In the genomic region with DNA sequence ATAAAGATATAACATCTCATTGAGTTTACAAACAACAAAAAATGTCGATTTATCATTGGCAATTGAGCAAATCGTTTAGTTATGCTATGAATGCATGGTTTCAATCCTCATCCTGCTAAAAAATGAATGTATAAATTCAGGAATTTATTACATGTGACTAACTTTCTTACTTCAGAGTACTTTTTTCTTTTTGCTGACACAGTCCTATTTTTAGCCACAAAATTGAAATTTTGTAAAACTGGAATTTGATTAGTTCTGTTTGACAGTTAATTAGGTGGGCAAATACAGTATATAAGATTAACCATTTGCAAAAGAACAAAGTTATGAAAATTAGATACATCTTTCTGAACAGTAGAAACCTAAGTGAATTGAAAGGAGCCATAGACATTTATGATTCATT, we compare ENCODE assay signal across 27 cellular contexts.
"Had no signal": no experiment of that assay in that cellular context is flagged by ENCODE, and none has a peak within 500 bp of the region (broad histone marks: within the 10 kb centered on the region; RNA-seq: fewer than 3 reads in every experiment).

No MANE protein-coding gene starts in this region.

- H3K27ac ChIP-seq: colonic mucosa, coronary artery, dorsolateral prefrontal cortex, epithelial cell of prostate, esophagus muscularis mucosa, esophagus squamous epithelium, foreskin keratinocyte, gastrocnemius medialis, gastroesophageal sphincter, heart left ventricle, heart right ventricle had no signal

- H3K4me1 ChIP-seq: colonic mucosa, esophagus muscularis mucosa, esophagus squamous epithelium, foreskin keratinocyte, gastrocnemius medialis, gastroesophageal sphincter, heart left ventricle, heart right ventricle had no signal

- ATAC-seq: effector memory CD8-positive, alpha-beta T cell; esophagus mucosa; foreskin keratinocyte; gastrocnemius medialis; gastroesophageal sphincter; heart left ventricle; heart right ventricle had no signal

- H3K4me3 ChIP-seq: colonic mucosa, coronary artery, dorsolateral prefrontal cortex, esophagus muscularis mucosa, esophagus squamous epithelium, gastrocnemius medialis, gastroesophageal sphincter, heart left ventricle, heart right ventricle had no signal

- H3K36me3 ChIP-seq: colonic mucosa, esophagus muscularis mucosa, esophagus squamous epithelium, gastrocnemius medialis, gastroesophageal sphincter, heart left ventricle, heart right ventricle had no signal

- FAIRE-seq: colon, endometrium, endothelial cell of umbilical vein had no signal

- DNase-seq: colonic mucosa; cortex of kidney; dermis blood vessel endothelial cell; dorsolateral prefrontal cortex; effector CD4-positive, alpha-beta T cell; effector CD8-positive, alpha-beta T cell; effector memory CD4-positive, alpha-beta T cell; effector memory CD8-positive, alpha-beta T cell; endodermal cell; erythroblast; esophagus squamous epithelium; foreskin fibroblast; foreskin keratinocyte; foreskin melanocyte; gastrocnemius medialis; glutamatergic neuron; head of caudate nucleus; heart left ventricle; heart right ventricle had no signal

- H3K27me3 ChIP-seq: colonic mucosa, dorsolateral prefrontal cortex, esophagus muscularis mucosa, esophagus squamous epithelium, foreskin keratinocyte, gastrocnemius medialis, gastroesophageal sphincter, heart left ventricle, heart right ventricle had no signal

- H3K9me3 ChIP-seq: colonic mucosa, gastrocnemius medialis had no signal
